In genomic region chr5:133398646-133399081, GRCh38 we compare ENCODE assay signal across 12 cellular contexts.
DNase-seq lines count a peak whose midpoint lies in the region; ATAC-seq and TF ChIP-seq lines count a peak whose summit lies in the region.
"Had no signal": no experiment of that assay in that cellular context is flagged by ENCODE, and none has a peak within 500 bp of the region (broad histone marks: within the 10 kb centered on the region; RNA-seq: fewer than 3 reads in every experiment).

No MANE protein-coding gene starts in this region.

- no peak overlapping the region for H3K23ac ChIP-seq in trophoblast cell (ENCODE audit: low read length)

- DNase-seq in GM13976 (ENCODE audit: low spot score): peak; percentile 68
- peak; percentile 50 for DNase-seq in activated T-cell treated with anti-CD3 and anti-CD28 coated beads, Interleukin-2, amount 50 U/mL, for 24 hours
- DNase-seq in stimulated activated CD4-positive, alpha-beta T cell treated with anti-CD3 and anti-CD28 coated beads, Interleukin-2, amount 100 ng/mL, for 24 hours: peak; percentile 50 to 66
- DNase-seq in trophoblast cell: no peak
- DNase-seq in HuH-7 (ENCODE audit: low spot score): no peak
- no peak for DNase-seq in NCI-H748 treated with DMSO at 0.1 percent for 48 hours (lab: John Stamatoyannopoulos, UW)
- DNase-seq: NCI-H446 treated with DMSO at 0.1 percent for 48 hours, SIG-M5, testis had no signal

- no peak overlapping the region for H2AFZ ChIP-seq in trophoblast cell (ENCODE audit: insufficient read depth, low read length, poor library complexity)

- WGBS in trophoblast cell (ENCODE audit: extremely low coverage, insufficient coverage, insufficient read length): no CpG with 5 or more reads among the region's 6 CpGs

- no peak overlapping the region for H4K91ac ChIP-seq in trophoblast cell (ENCODE audit: low read depth, low read length)

- H3K27ac ChIP-seq in trophoblast cell (ENCODE audit: low read depth, low read length): no peak overlapping the region
- H3K27ac ChIP-seq: HL-60, testis had no signal

- no peak overlapping the region for H3K9ac ChIP-seq in trophoblast cell (ENCODE audit: low read length)

- peak; percentile 79 for ATAC-seq in GM21381 (IDR thresholded peaks at IDR 0.05; ENCODE audit: unreplicated experiment)
- no peak for ATAC-seq in HG03571 (IDR thresholded peaks at IDR 0.05; ENCODE audit: unreplicated experiment)

- H3K4ac ChIP-seq in trophoblast cell (ENCODE audit: low read depth, low read length): no peak overlapping the region

- H3K9me3 ChIP-seq in trophoblast cell (ENCODE audit: insufficient read depth, low read depth, low read length): peaks cover 4% of the 10 kb centered on the region
- H3K9me3 ChIP-seq: testis had no signal

- H3K27me3 Mint-ChIP-seq in activated T-cell treated with anti-CD3 and anti-CD28 coated beads, Interleukin-2, amount 50 U/mL, for 24 hours: peaks cover 12% of the 10 kb centered on the region

- H3K4me3 Mint-ChIP-seq in activated T-cell treated with anti-CD3 and anti-CD28 coated beads, Interleukin-2, amount 50 U/mL, for 24 hours: no peak overlapping the region

- H3K4me3 ChIP-seq in trophoblast cell (ENCODE audit: low read depth, low read length): no peak overlapping the region
- H3K4me3 ChIP-seq: testis had no signal

- no peak overlapping the region for H2BK120ac ChIP-seq in trophoblast cell (ENCODE audit: insufficient read depth, low read length, poor library complexity)

- no peak overlapping the region for H3K18ac ChIP-seq in trophoblast cell (ENCODE audit: low read length)

- H2BK12ac ChIP-seq in trophoblast cell (ENCODE audit: low read length): no peak overlapping the region

- no peaks in the 10 kb centered on the region for H3K27me3 ChIP-seq in trophoblast cell (ENCODE audit: insufficient read depth, low read length)
- H3K27me3 ChIP-seq: testis had no signal

- H3K27ac Mint-ChIP-seq in activated T-cell treated with anti-CD3 and anti-CD28 coated beads, Interleukin-2, amount 50 U/mL, for 24 hours: peak overlapping the region; percentile 16

- H2BK5ac ChIP-seq in trophoblast cell (ENCODE audit: low read depth, low read length, poor library complexity): no peak overlapping the region

- H3K14ac ChIP-seq in trophoblast cell (ENCODE audit: low read length): no peak overlapping the region

- no peak overlapping the region for H4K12ac ChIP-seq in trophoblast cell (ENCODE audit: low read depth, low read length)

- no peak for TF ChIP-seq CTCF in GM13976 (IDR thresholded peaks at IDR 0.05; ENCODE audit: borderline replicate concordance, control extremely low read depth, extremely low read depth, insufficient read depth, missing control alignments)

- peaks cover 6 to 13% of the 10 kb centered on the region in 2 experiments for H3K4me1 ChIP-seq in trophoblast cell (ENCODE audit: control insufficient read depth in 1 of 2, insufficient read depth in 2 of 2, low read length in 2 of 2)

- peaks cover 38% of the 10 kb centered on the region for H3K4me1 Mint-ChIP-seq in activated T-cell treated with anti-CD3 and anti-CD28 coated beads, Interleukin-2, amount 50 U/mL, for 24 hours (ENCODE audit: low read depth)

- no peaks in the 10 kb centered on the region for H3K79me2 ChIP-seq in trophoblast cell (ENCODE audit: control insufficient read depth, insufficient read depth, low read length, poor library complexity)

- H3K79me1 ChIP-seq in trophoblast cell (ENCODE audit: low read length): no peaks in the 10 kb centered on the region

- H2AK5ac ChIP-seq in trophoblast cell (ENCODE audit: low read length): no peak overlapping the region

- in situ Hi-C loops in GM13976 (cut with MboI; ENCODE audit: low sequenced_read_pairs, unreplicated experiment): no loop called here

- no peaks in the 10 kb centered on the region for H3K9me3 Mint-ChIP-seq in activated T-cell treated with anti-CD3 and anti-CD28 coated beads, Interleukin-2, amount 50 U/mL, for 24 hours

- no peak overlapping the region for H3K4me2 ChIP-seq in trophoblast cell (ENCODE audit: low read length)

- H3K36me3 ChIP-seq in trophoblast cell (ENCODE audit: control insufficient read depth in 1 of 2, insufficient read depth in 2 of 2, low read length in 2 of 2): no peaks in the 10 kb centered on the region

- no peak overlapping the region for H4K8ac ChIP-seq in trophoblast cell (ENCODE audit: low read depth, low read length)

- H3K36me3 Mint-ChIP-seq in activated T-cell treated with anti-CD3 and anti-CD28 coated beads, Interleukin-2, amount 50 U/mL, for 24 hours (ENCODE audit: low read depth): no peaks in the 10 kb centered on the region

Comparison
In these comparisons a context has a peak if more than half of its experiments do, and no peak if none do; other contexts are left out.
1. DNase-seq: peak in GM13976 (single experiment), activated T-cell treated with anti-CD3 and anti-CD28 coated beads, Interleukin-2, amount 50 U/mL, for 24 hours (single experiment) and stimulated activated CD4-positive, alpha-beta T cell treated with anti-CD3 and anti-CD28 coated beads, Interleukin-2, amount 100 ng/mL, for 24 hours (2 of 2); none in trophoblast cell (0 of 2), HuH-7 (single experiment) and NCI-H748 treated with DMSO at 0.1 percent for 48 hours (single experiment).